Comparison of ENCODE assay signal across 8 cellular contexts in the genomic region with DNA sequence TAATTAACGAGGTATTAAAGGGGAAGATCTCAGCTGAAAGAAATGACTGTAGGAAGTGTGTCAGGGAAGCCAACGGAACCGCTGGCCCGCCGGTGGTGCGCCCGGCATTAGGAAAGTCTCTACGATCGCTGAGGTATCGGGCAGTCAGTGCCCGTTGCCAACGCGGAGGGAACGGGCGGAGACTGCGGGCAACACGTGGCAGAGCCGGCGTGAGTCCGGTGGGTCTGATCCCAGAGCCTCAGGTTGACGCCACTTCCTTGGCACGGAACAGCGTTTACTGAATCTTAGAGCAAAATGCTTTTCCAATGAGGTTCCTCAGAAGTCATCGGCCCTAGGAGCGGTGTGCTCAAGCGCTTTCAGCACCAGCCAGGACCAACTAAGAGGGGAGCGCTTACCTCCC.
A peak's percentile ranks its signal among the peaks of the same experiment; 100 is the strongest.
DNase-seq lines count a peak whose midpoint lies in the region; ATAC-seq, FAIRE-seq and TF ChIP-seq lines count a peak whose summit lies in the region.
"Not testable (repeated sequence)": the region's sequence is repeated elsewhere in the genome, so short reads cannot be mapped to it uniquely, and the experiment has no call there.

No MANE protein-coding gene starts in this region.

- peaks cover 0 to 17% of the 10 kb centered on the region in 2 experiments for H3K27me3 ChIP-seq in mesenchymal stem cell (ENCODE audit: control insufficient read depth in 1 of 2, insufficient read depth in 1 of 2, low read length in 2 of 2)

- not testable (repeated sequence) for TF ChIP-seq CTCF in A549 (IDR thresholded peaks at IDR 0.05); GM13976 (IDR thresholded peaks at IDR 0.05; ENCODE audit: borderline replicate concordance, control extremely low read depth, extremely low read depth, insufficient read depth, missing control alignments); cardiac fibroblast (IDR thresholded peaks at IDR 0.05; ENCODE audit: low read depth, low read length)

- H3K27ac ChIP-seq in A549 (peak overlapping the region; percentile 61 to 92), mesenchymal stem cell (ENCODE audit: low read length, poor library complexity, severe bottlenecking) (peak overlapping the region; percentile 57)

- not testable (repeated sequence) for H2AFZ ChIP-seq in mesenchymal stem cell (ENCODE audit: low read depth, low read length)

- intact Hi-C loops in cardiac septum (cut with DNase I): loop anchor here (5.0 kb wide), 2 partner anchors 66 to 351 kb away; a partner anchor contains a TSS

- H2AK5ac ChIP-seq in mesenchymal stem cell (ENCODE audit: low read length, severe bottlenecking): not testable (repeated sequence)

- H3K4ac ChIP-seq in mesenchymal stem cell (ENCODE audit: low read depth in 1 of 2, low read length in 2 of 2): not testable (repeated sequence)

- H2BK12ac ChIP-seq in mesenchymal stem cell (ENCODE audit: low read length in 2 of 2): not testable (repeated sequence)

- not testable (repeated sequence) for H3K27ac Mint-ChIP-seq in activated CD4-positive, alpha-beta T cell treated with anti-CD3 and anti-CD28 coated beads, Interleukin-2, amount 10 ng/mL, durations not matched to agents 7 days and 5 days

- peak overlapping the region; percentile 58 for H3K4me3 Mint-ChIP-seq in activated CD4-positive, alpha-beta T cell treated with anti-CD3 and anti-CD28 coated beads, Interleukin-2, amount 10 ng/mL, durations not matched to agents 7 days and 5 days

- ATAC-seq in A549: peak; percentile 64 to 68; a peak in 5 of 6 replicates

- not testable (repeated sequence) for TF ChIP-seq RAD21 in A549 (conservative IDR thresholded peaks at IDR 0.05 in 1 of 2, IDR thresholded peaks at IDR 0.05 in 1 of 2)

- CTCF ChIA-PET in A549 (lab: Yijun Ruan, JAX): interaction anchor here (1.8 to 2.2 kb wide), 2 partner anchors 333 to 429 kb away, joined by 3 to 4 read pairs; no protein-coding TSS in a partner anchor
- CTCF ChIA-PET in activated CD4-positive, alpha-beta T cell treated with anti-CD3 and anti-CD28 coated beads, Interleukin-2, amount 10 ng/mL, durations not matched to agents 7 days and 5 days (lab: Charles Lee): not testable (repeated sequence)

- not testable (repeated sequence) for H2BK120ac ChIP-seq in mesenchymal stem cell (ENCODE audit: low read depth, low read length)

- not testable (repeated sequence) for H3K9me3 ChIP-seq in A549; mesenchymal stem cell (ENCODE audit: control insufficient read depth, low read length)

- not testable (repeated sequence) for H4K91ac ChIP-seq in mesenchymal stem cell (ENCODE audit: low read length)

- DNase-seq in A549 (ENCODE audit: low read depth in 1 of 2, low spot score in 1 of 2): peak in 1 of 2 experiments; percentile 35
- DNase-seq in GM13976 (ENCODE audit: low spot score): peak; percentile 1
- peak; percentile 7 for DNase-seq in NCI-H2171 treated with DMSO at 0.1 percent for 48 hours (lab: John Stamatoyannopoulos, UW)
- DNase-seq in activated CD4-positive, alpha-beta T cell treated with anti-CD3 and anti-CD28 coated beads, Interleukin-2, amount 10 ng/mL, durations not matched to agents 7 days and 5 days; skeletal muscle cell (ENCODE audit: low read depth): not testable (repeated sequence)
- peak; percentile 57 to 64 for DNase-seq in cardiac fibroblast (ENCODE audit: low read depth in 2 of 2)
- DNase-seq in cardiac septum (ENCODE audit: low spot score): peak; percentile 75
- DNase-seq in mesenchymal stem cell: peak; percentile 38

- not testable (repeated sequence) for H3K18ac ChIP-seq in mesenchymal stem cell (ENCODE audit: low read depth in 1 of 2, low read length in 2 of 2)

- TF ChIP-seq EP300 in A549 (IDR thresholded peaks at IDR 0.05): not testable (repeated sequence)

- H3K4me3 ChIP-seq in A549 (peak overlapping the region; percentile 70), cardiac fibroblast (replicated peaks in 1 of 2; ENCODE audit: low read depth in 2 of 2, low read length in 2 of 2) (peak overlapping the region; percentile 65 to 67), mesenchymal stem cell (ENCODE audit: insufficient read depth in 1 of 2, low read depth in 1 of 2, low read length in 2 of 2) (peak overlapping the region; percentile 70 to 71), skeletal muscle cell (ENCODE audit: low read depth, low read length) (peak overlapping the region; percentile 51)

- H3K23ac ChIP-seq in mesenchymal stem cell (ENCODE audit: low read length in 2 of 2): peak overlapping the region in 1 of 2 experiments; percentile 72

- not testable (repeated sequence) for H4K8ac ChIP-seq in mesenchymal stem cell (ENCODE audit: low read length)

- H2BK15ac ChIP-seq in mesenchymal stem cell (ENCODE audit: low read depth, poor library complexity, severe bottlenecking): not testable (repeated sequence)

- not testable (repeated sequence) for H3K9me3 Mint-ChIP-seq in activated CD4-positive, alpha-beta T cell treated with anti-CD3 and anti-CD28 coated beads, Interleukin-2, amount 10 ng/mL, durations not matched to agents 7 days and 5 days

- H3K36me3 ChIP-seq in mesenchymal stem cell (ENCODE audit: control insufficient read depth in 1 of 2, insufficient read depth in 2 of 2, low read depth in 1 of 2, low read length in 2 of 2): not testable (repeated sequence)

- FAIRE-seq in A549 (lab: Jason Lieb, UNC): not testable (repeated sequence)

- H3K79me1 ChIP-seq in mesenchymal stem cell (replicated peaks; ENCODE audit: low read length, poor library complexity, severe bottlenecking): not testable (repeated sequence)

- H3K27me3 Mint-ChIP-seq in activated CD4-positive, alpha-beta T cell treated with anti-CD3 and anti-CD28 coated beads, Interleukin-2, amount 10 ng/mL, durations not matched to agents 7 days and 5 days: peaks cover 34% of the 10 kb centered on the region

- not testable (repeated sequence) for H3K14ac ChIP-seq in mesenchymal stem cell (ENCODE audit: low read length in 2 of 2)

- H3K4me2 ChIP-seq in A549: peak overlapping the region; percentile 96
- peak overlapping the region; percentile 80 for H3K4me2 ChIP-seq in mesenchymal stem cell (ENCODE audit: low read length, poor library complexity, severe bottlenecking)

- not testable (repeated sequence) for H3K36me3 Mint-ChIP-seq in activated CD4-positive, alpha-beta T cell treated with anti-CD3 and anti-CD28 coated beads, Interleukin-2, amount 10 ng/mL, durations not matched to agents 7 days and 5 days (ENCODE audit: low read depth)

- WGBS in A549 (ENCODE audit: missing lambda C conversion rate): 10% methylated on average over 18 of the region's 27 CpGs
- under 1% methylated on average over 27 of the region's 27 CpGs for WGBS in mesenchymal stem cell

- H2BK5ac ChIP-seq in mesenchymal stem cell (ENCODE audit: low read depth, low read length, poor library complexity, severe bottlenecking): not testable (repeated sequence)

- in situ Hi-C loops in GM13976 (cut with MboI; ENCODE audit: low sequenced_read_pairs, unreplicated experiment): not testable (repeated sequence)

- not testable (repeated sequence) for H3K9ac ChIP-seq in mesenchymal stem cell (ENCODE audit: low read length)

- H3K4me1 Mint-ChIP-seq in activated CD4-positive, alpha-beta T cell treated with anti-CD3 and anti-CD28 coated beads, Interleukin-2, amount 10 ng/mL, durations not matched to agents 7 days and 5 days: peaks cover 12% of the 10 kb centered on the region

- not testable (repeated sequence) for H3K4me1 ChIP-seq in A549; mesenchymal stem cell (ENCODE audit: control insufficient read depth, insufficient read depth, low read depth, low read length)

- POLR2A ChIA-PET in A549 (lab: Yijun Ruan, JAX); activated CD4-positive, alpha-beta T cell treated with anti-CD3 and anti-CD28 coated beads, Interleukin-2, amount 10 ng/mL, durations not matched to agents 7 days and 5 days (lab: Charles Lee): not testable (repeated sequence)

- not testable (repeated sequence) for TF ChIP-seq POLR2A in A549 (IDR thresholded peaks at IDR 0.05; ENCODE audit: low read length)
